8 cellular contexts compared by ENCODE assay signal in genomic region chr9:123525424-123525823, GRCh38.
"Had no signal": no experiment of that assay in that cellular context is flagged by ENCODE, and none has a peak within 500 bp of the region (broad histone marks: within the 10 kb centered on the region; RNA-seq: fewer than 3 reads in every experiment).

No MANE protein-coding gene starts in this region.

- H3K4me3 Mint-ChIP-seq: GM23338, H9 had no signal

- H3K4me3 ChIP-seq: GM23338 had no signal

- FAIRE-seq: H1, H54 had no signal

- H3K27ac Mint-ChIP-seq: GM23338 had no signal

- DNase-seq: H9, HCEC 1CT, IMR-90, KBM-7 had no signal

- H3K4me2 ChIP-seq: GM23338 had no signal

- H2AFZ ChIP-seq: GM23338 had no signal

- H3K27ac ChIP-seq: HL-60 had no signal
